In the genomic region with DNA sequence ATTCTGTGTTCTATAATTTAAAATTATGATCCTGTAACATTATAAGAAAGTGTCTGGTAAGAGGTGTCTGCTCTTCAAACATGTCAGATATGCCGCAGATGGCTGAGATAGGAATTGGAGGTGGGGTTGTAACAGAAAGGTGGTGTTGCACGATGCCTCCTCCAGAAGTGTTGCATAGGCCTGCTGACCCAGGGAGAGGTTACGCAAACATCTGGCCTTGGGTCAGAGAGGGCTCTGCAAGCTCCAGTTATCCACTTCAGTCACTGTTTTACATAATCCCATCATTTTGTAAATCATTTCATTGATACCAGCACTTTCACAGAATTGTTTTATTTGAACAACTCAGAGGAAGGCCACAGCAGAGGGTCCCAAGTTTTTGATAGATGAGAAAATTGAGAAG, we compare ENCODE assay signal across 9 cellular contexts.
"Had no signal": no experiment of that assay in that cellular context is flagged by ENCODE, and none has a peak within 500 bp of the region (broad histone marks: within the 10 kb centered on the region; RNA-seq: fewer than 3 reads in every experiment).

No MANE protein-coding gene starts in this region.

- H3K9me3 ChIP-seq: HAP-1 had no signal

- DNase-seq: GM23248, GOT3, H7, HFFc6, KG1 had no signal

- H3K4me3 ChIP-seq: GM23248, HAP-1, K562 had no signal

- FAIRE-seq: K562 had no signal

- ATAC-seq: HCT116, K562 had no signal

- H2AFZ ChIP-seq: GM23248 had no signal

- H3K9ac ChIP-seq: GM23248 had no signal

- H3K27ac ChIP-seq: GM23248, HL-60 had no signal

- H3K36me3 ChIP-seq: HAP-1 had no signal

- H3K4me1 ChIP-seq: HAP-1 had no signal
